In the genomic region with DNA sequence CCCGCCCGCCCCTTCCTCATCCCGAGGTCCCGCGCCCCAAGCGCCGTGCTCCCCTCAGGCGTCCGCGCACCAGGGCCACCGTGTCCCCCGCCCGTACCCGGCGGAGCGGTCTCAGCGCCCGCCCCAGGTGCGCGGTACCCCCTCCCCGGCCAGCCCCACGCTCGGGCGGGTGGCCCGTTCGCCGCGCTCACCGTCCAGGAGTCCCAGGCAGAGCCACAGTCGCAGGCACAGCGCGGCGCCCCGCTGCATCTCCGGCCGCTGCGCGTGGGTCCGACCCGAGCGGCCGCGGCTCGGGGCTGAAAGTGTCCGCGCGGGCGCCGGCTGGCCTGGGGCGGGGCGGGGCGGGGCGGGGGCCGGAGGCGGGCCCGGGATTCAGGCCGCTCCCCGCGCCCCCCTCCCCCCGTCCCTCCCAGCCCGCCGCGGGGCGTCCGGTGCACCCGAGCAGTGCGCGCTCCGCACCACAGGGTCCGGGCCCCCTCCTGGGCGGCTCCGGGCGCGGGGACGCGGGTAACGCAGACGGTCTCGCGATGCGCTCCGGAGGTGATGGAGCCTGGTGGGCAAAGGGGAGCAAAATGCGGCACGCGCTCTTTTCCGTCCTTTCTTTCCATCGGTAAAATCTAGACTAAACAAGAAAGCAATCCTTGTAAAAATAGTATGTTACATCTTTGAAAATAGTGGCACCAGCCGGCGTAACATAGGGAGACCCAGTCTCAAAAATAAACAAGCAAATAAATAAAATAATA, we compare ENCODE assay signal across 7 cellular contexts. TPM values are rescaled to one million over a fixed set of nuclear protein-coding genes. Genes with fewer than 3 reads are reported as not detected.
A peak's percentile ranks its signal among the peaks of the same experiment; 100 is the strongest.
DNase-seq lines count a peak whose midpoint lies in the region; ATAC-seq and TF ChIP-seq lines count a peak whose summit lies in the region.

A gene (minus strand): TSS at position 304 of the 743 bp plus-strand sequence. CDS start 55 bp downstream, at position 249.

- under 1% methylated on average over 84 of the region's 89 CpGs for WGBS in HUES64
- 1 to 3% (median 1%) methylated on average over 12 to 89 of the region's 89 CpGs for WGBS in adrenal gland, 4 donors

- H3K4me3 Mint-ChIP-seq in stimulated activated naive CD8-positive, alpha-beta T cell treated with anti-CD3 and anti-CD28 coated beads, Interleukin-15, amount 100 ng/mL, for 72 hours = peak within 1 kb of the TSS; percentile 81 to 86

- TF ChIP-seq CTCF in adrenal gland (IDR thresholded peaks at IDR 0.05) = no peak
- TF ChIP-seq CTCF in GM10266 (IDR thresholded peaks at IDR 0.05; ENCODE audit: control insufficient read depth, insufficient read depth, low read depth, missing control alignments) = no peak

- H3K4me3 ChIP-seq in HUES64 (ENCODE audit: low read length) (peak within 1 kb of the TSS; percentile 59), adrenal gland (peak within 1 kb of the TSS in 1 of 4 donors; percentile 50), iPS-20b (ENCODE audit: low read length) (peak within 1 kb of the TSS; percentile 69)

- H3K9me3 Mint-ChIP-seq in stimulated activated naive CD8-positive, alpha-beta T cell treated with anti-CD3 and anti-CD28 coated beads, Interleukin-15, amount 100 ng/mL, for 72 hours = no peaks in the 10 kb centered on the region

- H3K27me3 ChIP-seq in HUES64 (ENCODE audit: insufficient read depth, low read length) (peaks cover 68% of the 10 kb centered on the region), adrenal gland (peaks cover 16% of the 10 kb centered on the region), iPS-20b (ENCODE audit: insufficient read depth, low read length) (peaks cover 77% of the 10 kb centered on the region)

- peaks cover 25% of the 10 kb centered on the region for H3K4me1 Mint-ChIP-seq in stimulated activated naive CD8-positive, alpha-beta T cell treated with anti-CD3 and anti-CD28 coated beads, Interleukin-15, amount 100 ng/mL, for 72 hours

- H3K27ac ChIP-seq in HUES64 (ENCODE audit: low read depth, low read length) = no peak within 1 kb of the TSS
- peak within 1 kb of the TSS in 1 of 5 donors; percentile 44 for H3K27ac ChIP-seq in adrenal gland
- no peak within 1 kb of the TSS for H3K27ac ChIP-seq in iPS-20b (ENCODE audit: low read length)

- H3K9me3 ChIP-seq in HUES64 (ENCODE audit: insufficient read depth, low read depth, low read length) (no peaks in the 10 kb centered on the region), adrenal gland (replicated peaks in 1 of 3) (no peaks in the 10 kb centered on the region), iPS-20b (ENCODE audit: insufficient read depth, low read depth, low read length) (no peaks in the 10 kb centered on the region)

- peak within 1 kb of the TSS in 1 of 2 donors; percentile 88 for H3K27ac Mint-ChIP-seq in stimulated activated naive CD8-positive, alpha-beta T cell treated with anti-CD3 and anti-CD28 coated beads, Interleukin-15, amount 100 ng/mL, for 72 hours

- DNase-seq in adrenal gland = no peak
- no peak for DNase-seq in stimulated activated naive CD8-positive, alpha-beta T cell treated with anti-CD3 and anti-CD28 coated beads, Interleukin-15, amount 100 ng/mL, for 72 hours
- no peak for DNase-seq in GM10266 (ENCODE audit: extremely low spot score)
- DNase-seq in GM03348 (ENCODE audit: low spot score) = no peak

- TF ChIP-seq POLR2A in adrenal gland (IDR thresholded peaks at IDR 0.05) = no peak

- H3K4me1 ChIP-seq in HUES64 (ENCODE audit: insufficient read depth, low read length) (no peaks in the 10 kb centered on the region), adrenal gland (replicated peaks in 1 of 2) (peaks cover 6% of the 10 kb centered on the region in 2 donors), iPS-20b (ENCODE audit: insufficient read depth, low read length) (no peaks in the 10 kb centered on the region; the same call in 1 of the 2 replicates)

- peak; percentile 60 for ATAC-seq in stimulated activated naive CD8-positive, alpha-beta T cell treated with anti-CD3 and anti-CD28 coated beads, Interleukin-15, amount 100 ng/mL, for 72 hours
- ATAC-seq in HG02798 (IDR thresholded peaks at IDR 0.05; ENCODE audit: poor library complexity, unreplicated experiment) = no peak

- H3K27me3 Mint-ChIP-seq in stimulated activated naive CD8-positive, alpha-beta T cell treated with anti-CD3 and anti-CD28 coated beads, Interleukin-15, amount 100 ng/mL, for 72 hours = peaks cover 53% of the 10 kb centered on the region

- H3K36me3 ChIP-seq in HUES64 (ENCODE audit: insufficient read depth, low read length) (no peaks in the 10 kb centered on the region), adrenal gland (replicated peaks in 1 of 2) (no peaks in the 10 kb centered on the region), iPS-20b (ENCODE audit: insufficient read depth, low read depth, low read length) (no peaks in the 10 kb centered on the region)

- H3K9ac ChIP-seq in HUES64 (ENCODE audit: low read depth, low read length) = peak within 1 kb of the TSS; percentile 20; the same call in 1 of the 2 replicates
- no peak within 1 kb of the TSS for H3K9ac ChIP-seq in iPS-20b (ENCODE audit: low read depth, low read length)

- intact Hi-C loops in adrenal gland (cut with DNase I) = no loop called here

RNA-seq across cellular contexts. Expression of the gene that starts here (rescaled TPM):
- 5.4 TPM for polyA plus RNA-seq in HUES64 (2013, experiment 1 of 2)
- 5.0 TPM for polyA plus RNA-seq in HUES64 (2013, experiment 2 of 2)
- 10 to 100 TPM; 16.1 to 50.1 (median 28.9) TPM for total RNA-seq in adrenal gland
- polyA plus RNA-seq in adrenal gland = 10 to 100 TPM in 2 of 3 donors, 1 to 10 TPM in 1; 3.3 to 80.1 (median 26.0) TPM
